1 cellular context compared by ENCODE assay signal in the genomic region with DNA sequence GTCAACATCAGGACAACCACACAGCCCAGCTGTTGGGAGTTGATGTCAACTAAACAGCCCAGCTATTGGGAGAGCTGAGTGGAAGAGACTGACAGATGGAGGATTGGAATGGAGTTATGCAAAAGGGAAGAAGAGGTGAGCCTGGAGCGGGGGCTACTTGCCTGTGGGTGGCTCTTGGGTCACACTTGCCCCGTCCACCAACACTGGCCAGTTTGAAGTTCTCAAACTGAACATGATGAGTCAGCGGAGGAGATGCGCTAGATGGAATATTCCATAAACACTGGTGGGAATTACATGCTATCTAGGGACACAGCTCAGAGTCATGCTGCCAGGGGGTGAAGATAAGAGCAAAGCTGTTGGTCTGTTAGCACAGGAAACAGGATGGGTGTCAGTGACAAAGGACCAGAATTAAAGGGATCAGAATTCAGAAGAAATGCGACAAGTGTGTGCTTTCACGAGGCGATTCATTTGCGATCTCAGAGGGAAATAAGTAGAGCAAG.
A peak's percentile ranks its signal among the peaks of the same experiment; 100 is the strongest.
TF ChIP-seq lines count a peak whose summit lies in the region.

No MANE protein-coding gene starts in this region.

TF ChIP-seq in K562, 482 proteins besides CTCF, POLR2A, EP300 and RAD21 (continued from another document and continues in another):
- TF ChIP-seq, protein P1, sequence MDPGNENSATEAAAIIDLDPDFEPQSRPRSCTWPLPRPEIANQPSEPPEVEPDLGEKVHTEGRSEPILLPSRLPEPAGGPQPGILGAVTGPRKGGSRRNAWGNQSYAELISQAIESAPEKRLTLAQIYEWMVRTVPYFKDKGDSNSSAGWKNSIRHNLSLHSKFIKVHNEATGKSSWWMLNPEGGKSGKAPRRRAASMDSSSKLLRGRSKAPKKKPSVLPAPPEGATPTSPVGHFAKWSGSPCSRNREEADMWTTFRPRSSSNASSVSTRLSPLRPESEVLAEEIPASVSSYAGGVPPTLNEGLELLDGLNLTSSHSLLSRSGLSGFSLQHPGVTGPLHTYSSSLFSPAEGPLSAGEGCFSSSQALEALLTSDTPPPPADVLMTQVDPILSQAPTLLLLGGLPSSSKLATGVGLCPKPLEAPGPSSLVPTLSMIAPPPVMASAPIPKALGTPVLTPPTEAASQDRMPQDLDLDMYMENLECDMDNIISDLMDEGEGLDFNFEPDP (CRISPR knock-in tag; IDR thresholded peaks at IDR 0.05) = no peak
- TF ChIP-seq ZNF253 (CRISPR knock-in tag; conservative IDR thresholded peaks at IDR 0.05) (no peak), FOS (IDR thresholded peaks at IDR 0.05; ENCODE audit: extremely low read depth, insufficient read length) (peak; percentile 43), ZKSCAN8 (CRISPR knock-in tag; IDR thresholded peaks at IDR 0.05) (0 out of 2 replicates have a peak, but pooled peaks have one; percentile 72), ZNF77 (CRISPR knock-in tag; IDR thresholded peaks at IDR 0.05) (no peak), PRMT5 (CRISPR knock-in tag; IDR thresholded peaks at IDR 0.05) (no peak), RBM25 (IDR thresholded peaks at IDR 0.05; ENCODE audit: low read depth, low read length, severe bottlenecking) (no peak), TAL1 (IDR thresholded peaks at IDR 0.05) (peak; percentile 97), CC2D1A (IDR thresholded peaks at IDR 0.05) (peak; percentile 89; the same call in 1 of the 2 replicates), ELF1 (tag; IDR thresholded peaks at IDR 0.05) (no peak), IRF2 (CRISPR knock-in tag; IDR thresholded peaks at IDR 0.05) (no peak), SIRT6 (IDR thresholded peaks at IDR 0.05; ENCODE audit: low read depth, low read length) (no peak), ZNF589 (CRISPR knock-in tag; IDR thresholded peaks at IDR 0.05; ENCODE audit: low read depth) (0 out of 2 replicates have a peak, but pooled peaks have one; percentile 47), ZNF143 (CRISPR knock-in tag; IDR thresholded peaks at IDR 0.05) (no peak), ZNF12 (CRISPR knock-in tag; IDR thresholded peaks at IDR 0.05) (no peak), HDGF (IDR thresholded peaks at IDR 0.05) (no peak), ZNF57 (CRISPR knock-in tag; IDR thresholded peaks at IDR 0.05) (no peak), ELF2 (CRISPR knock-in tag; IDR thresholded peaks at IDR 0.05) (no peak), RFX5 (IDR thresholded peaks at IDR 0.05; ENCODE audit: low read depth, low read length) (no peak), ZKSCAN1 (IDR thresholded peaks at IDR 0.05; ENCODE audit: low read depth, low read length) (no peak), NFATC3 (IDR thresholded peaks at IDR 0.05) (peak; percentile 87), ZNF354B (CRISPR knock-in tag; IDR thresholded peaks at IDR 0.05) (no peak), XRCC4 (IDR thresholded peaks at IDR 0.05; ENCODE audit: extremely low read depth, insufficient read depth, insufficient read length) (no peak), JUND (IDR thresholded peaks at IDR 0.05; ENCODE audit: borderline replicate concordance, low read depth, low read length) (peak; percentile 96), JUND (tag; IDR thresholded peaks at IDR 0.05; ENCODE audit: borderline replicate concordance, low read depth, low read length) (peak; percentile 96; the same call in 2 of the 3 replicates), DDX20 (tag; IDR thresholded peaks at IDR 0.05; ENCODE audit: low read depth) (no peak), NFXL1 (CRISPR knock-in tag; IDR thresholded peaks at IDR 0.05) (no peak), TFAM (CRISPR knock-in tag; conservative IDR thresholded peaks at IDR 0.05) (no peak), SRSF1 (IDR thresholded peaks at IDR 0.05; ENCODE audit: low read depth, low read length) (no peak), ZNF124 (CRISPR knock-in tag; IDR thresholded peaks at IDR 0.05) (no peak), GATAD2A (IDR thresholded peaks at IDR 0.05) (0 out of 2 replicates have a peak, but pooled peaks have one; percentile 51), BCL6 (CRISPR knock-in tag; IDR thresholded peaks at IDR 0.05) (no peak), ZNF445 (CRISPR knock-in tag; IDR thresholded peaks at IDR 0.05; ENCODE audit: low read depth) (no peak), SAFB2 (IDR thresholded peaks at IDR 0.05; ENCODE audit: borderline replicate concordance, low read depth, low read length, severe bottlenecking) (no peak), NFE2L1 (tag; IDR thresholded peaks at IDR 0.05; ENCODE audit: borderline replicate concordance, low read depth) (no peak)
- TF ChIP-seq, protein P2, sequence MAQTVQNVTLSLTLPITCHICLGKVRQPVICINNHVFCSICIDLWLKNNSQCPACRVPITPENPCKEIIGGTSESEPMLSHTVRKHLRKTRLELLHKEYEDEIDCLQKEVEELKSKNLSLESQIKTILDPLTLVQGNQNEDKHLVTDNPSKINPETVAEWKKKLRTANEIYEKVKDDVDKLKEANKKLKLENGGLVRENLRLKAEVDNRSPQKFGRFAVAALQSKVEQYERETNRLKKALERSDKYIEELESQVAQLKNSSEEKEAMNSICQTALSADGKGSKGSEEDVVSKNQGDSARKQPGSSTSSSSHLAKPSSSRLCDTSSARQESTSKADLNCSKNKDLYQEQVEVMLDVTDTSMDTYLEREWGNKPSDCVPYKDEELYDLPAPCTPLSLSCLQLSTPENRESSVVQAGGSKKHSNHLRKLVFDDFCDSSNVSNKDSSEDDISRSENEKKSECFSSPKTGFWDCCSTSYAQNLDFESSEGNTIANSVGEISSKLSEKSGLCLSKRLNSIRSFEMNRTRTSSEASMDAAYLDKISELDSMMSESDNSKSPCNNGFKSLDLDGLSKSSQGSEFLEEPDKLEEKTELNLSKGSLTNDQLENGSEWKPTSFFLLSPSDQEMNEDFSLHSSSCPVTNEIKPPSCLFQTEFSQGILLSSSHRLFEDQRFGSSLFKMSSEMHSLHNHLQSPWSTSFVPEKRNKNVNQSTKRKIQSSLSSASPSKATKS (CRISPR knock-in tag; IDR thresholded peaks at IDR 0.05) = no peak
- TF ChIP-seq, protein P3, sequence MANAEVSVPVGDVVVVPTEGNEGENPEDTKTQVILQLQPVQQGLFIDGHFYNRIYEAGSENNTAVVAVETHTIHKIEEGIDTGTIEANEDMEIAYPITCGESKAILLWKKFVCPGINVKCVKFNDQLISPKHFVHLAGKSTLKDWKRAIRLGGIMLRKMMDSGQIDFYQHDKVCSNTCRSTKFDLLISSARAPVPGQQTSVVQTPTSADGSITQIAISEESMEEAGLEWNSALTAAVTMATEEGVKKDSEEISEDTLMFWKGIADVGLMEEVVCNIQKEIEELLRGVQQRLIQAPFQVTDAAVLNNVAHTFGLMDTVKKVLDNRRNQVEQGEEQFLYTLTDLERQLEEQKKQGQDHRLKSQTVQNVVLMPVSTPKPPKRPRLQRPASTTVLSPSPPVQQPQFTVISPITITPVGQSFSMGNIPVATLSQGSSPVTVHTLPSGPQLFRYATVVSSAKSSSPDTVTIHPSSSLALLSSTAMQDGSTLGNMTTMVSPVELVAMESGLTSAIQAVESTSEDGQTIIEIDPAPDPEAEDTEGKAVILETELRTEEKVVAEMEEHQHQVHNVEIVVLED (CRISPR knock-in tag; IDR thresholded peaks at IDR 0.05) = no peak
- TF ChIP-seq, protein P4, sequence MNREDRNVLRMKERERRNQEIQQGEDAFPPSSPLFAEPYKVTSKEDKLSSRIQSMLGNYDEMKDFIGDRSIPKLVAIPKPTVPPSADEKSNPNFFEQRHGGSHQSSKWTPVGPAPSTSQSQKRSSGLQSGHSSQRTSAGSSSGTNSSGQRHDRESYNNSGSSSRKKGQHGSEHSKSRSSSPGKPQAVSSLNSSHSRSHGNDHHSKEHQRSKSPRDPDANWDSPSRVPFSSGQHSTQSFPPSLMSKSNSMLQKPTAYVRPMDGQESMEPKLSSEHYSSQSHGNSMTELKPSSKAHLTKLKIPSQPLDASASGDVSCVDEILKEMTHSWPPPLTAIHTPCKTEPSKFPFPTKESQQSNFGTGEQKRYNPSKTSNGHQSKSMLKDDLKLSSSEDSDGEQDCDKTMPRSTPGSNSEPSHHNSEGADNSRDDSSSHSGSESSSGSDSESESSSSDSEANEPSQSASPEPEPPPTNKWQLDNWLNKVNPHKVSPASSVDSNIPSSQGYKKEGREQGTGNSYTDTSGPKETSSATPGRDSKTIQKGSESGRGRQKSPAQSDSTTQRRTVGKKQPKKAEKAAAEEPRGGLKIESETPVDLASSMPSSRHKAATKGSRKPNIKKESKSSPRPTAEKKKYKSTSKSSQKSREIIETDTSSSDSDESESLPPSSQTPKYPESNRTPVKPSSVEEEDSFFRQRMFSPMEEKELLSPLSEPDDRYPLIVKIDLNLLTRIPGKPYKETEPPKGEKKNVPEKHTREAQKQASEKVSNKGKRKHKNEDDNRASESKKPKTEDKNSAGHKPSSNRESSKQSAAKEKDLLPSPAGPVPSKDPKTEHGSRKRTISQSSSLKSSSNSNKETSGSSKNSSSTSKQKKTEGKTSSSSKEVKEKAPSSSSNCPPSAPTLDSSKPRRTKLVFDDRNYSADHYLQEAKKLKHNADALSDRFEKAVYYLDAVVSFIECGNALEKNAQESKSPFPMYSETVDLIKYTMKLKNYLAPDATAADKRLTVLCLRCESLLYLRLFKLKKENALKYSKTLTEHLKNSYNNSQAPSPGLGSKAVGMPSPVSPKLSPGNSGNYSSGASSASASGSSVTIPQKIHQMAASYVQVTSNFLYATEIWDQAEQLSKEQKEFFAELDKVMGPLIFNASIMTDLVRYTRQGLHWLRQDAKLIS (CRISPR knock-in tag; IDR thresholded peaks at IDR 0.05) = 0 out of 2 replicates have a peak, but pooled peaks have one; percentile 48
- TF ChIP-seq, protein P5, sequence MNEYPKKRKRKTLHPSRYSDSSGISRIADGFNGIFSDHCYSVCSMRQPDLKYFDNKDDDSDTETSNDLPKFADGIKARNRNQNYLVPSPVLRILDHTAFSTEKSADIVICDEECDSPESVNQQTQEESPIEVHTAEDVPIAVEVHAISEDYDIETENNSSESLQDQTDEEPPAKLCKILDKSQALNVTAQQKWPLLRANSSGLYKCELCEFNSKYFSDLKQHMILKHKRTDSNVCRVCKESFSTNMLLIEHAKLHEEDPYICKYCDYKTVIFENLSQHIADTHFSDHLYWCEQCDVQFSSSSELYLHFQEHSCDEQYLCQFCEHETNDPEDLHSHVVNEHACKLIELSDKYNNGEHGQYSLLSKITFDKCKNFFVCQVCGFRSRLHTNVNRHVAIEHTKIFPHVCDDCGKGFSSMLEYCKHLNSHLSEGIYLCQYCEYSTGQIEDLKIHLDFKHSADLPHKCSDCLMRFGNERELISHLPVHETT (CRISPR knock-in tag; conservative IDR thresholded peaks at IDR 0.05 in 1 of 2, IDR thresholded peaks at IDR 0.05 in 1 of 2) = 0 out of 4 replicates have a peak, but pooled peaks of 1 of the 2 experiments have one; percentile 41
- TF ChIP-seq, protein P6, sequence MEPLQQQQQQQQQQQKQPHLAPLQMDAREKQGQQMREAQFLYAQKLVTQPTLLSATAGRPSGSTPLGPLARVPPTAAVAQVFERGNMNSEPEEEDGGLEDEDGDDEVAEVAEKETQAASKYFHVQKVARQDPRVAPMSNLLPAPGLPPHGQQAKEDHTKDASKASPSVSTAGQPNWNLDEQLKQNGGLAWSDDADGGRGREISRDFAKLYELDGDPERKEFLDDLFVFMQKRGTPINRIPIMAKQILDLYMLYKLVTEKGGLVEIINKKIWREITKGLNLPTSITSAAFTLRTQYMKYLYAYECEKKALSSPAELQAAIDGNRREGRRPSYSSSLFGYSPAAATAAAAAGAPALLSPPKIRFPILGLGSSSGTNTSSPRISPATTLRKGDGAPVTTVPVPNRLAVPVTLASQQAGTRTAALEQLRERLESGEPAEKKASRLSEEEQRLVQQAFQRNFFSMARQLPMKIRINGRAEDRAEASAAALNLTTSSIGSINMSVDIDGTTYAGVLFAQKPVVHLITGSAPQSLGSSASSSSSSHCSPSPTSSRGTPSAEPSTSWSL (CRISPR knock-in tag; IDR thresholded peaks at IDR 0.05; ENCODE audit: borderline replicate concordance) = no peak
- TF ChIP-seq, protein P7, sequence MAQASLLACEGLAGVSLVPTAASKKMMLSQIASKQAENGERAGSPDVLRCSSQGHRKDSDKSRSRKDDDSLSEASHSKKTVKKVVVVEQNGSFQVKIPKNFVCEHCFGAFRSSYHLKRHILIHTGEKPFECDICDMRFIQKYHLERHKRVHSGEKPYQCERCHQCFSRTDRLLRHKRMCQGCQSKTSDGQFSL (CRISPR knock-in tag; IDR thresholded peaks at IDR 0.05) = no peak
- TF ChIP-seq, protein P7 (tag; IDR thresholded peaks at IDR 0.05) = no peak
- TF ChIP-seq, protein P8, sequence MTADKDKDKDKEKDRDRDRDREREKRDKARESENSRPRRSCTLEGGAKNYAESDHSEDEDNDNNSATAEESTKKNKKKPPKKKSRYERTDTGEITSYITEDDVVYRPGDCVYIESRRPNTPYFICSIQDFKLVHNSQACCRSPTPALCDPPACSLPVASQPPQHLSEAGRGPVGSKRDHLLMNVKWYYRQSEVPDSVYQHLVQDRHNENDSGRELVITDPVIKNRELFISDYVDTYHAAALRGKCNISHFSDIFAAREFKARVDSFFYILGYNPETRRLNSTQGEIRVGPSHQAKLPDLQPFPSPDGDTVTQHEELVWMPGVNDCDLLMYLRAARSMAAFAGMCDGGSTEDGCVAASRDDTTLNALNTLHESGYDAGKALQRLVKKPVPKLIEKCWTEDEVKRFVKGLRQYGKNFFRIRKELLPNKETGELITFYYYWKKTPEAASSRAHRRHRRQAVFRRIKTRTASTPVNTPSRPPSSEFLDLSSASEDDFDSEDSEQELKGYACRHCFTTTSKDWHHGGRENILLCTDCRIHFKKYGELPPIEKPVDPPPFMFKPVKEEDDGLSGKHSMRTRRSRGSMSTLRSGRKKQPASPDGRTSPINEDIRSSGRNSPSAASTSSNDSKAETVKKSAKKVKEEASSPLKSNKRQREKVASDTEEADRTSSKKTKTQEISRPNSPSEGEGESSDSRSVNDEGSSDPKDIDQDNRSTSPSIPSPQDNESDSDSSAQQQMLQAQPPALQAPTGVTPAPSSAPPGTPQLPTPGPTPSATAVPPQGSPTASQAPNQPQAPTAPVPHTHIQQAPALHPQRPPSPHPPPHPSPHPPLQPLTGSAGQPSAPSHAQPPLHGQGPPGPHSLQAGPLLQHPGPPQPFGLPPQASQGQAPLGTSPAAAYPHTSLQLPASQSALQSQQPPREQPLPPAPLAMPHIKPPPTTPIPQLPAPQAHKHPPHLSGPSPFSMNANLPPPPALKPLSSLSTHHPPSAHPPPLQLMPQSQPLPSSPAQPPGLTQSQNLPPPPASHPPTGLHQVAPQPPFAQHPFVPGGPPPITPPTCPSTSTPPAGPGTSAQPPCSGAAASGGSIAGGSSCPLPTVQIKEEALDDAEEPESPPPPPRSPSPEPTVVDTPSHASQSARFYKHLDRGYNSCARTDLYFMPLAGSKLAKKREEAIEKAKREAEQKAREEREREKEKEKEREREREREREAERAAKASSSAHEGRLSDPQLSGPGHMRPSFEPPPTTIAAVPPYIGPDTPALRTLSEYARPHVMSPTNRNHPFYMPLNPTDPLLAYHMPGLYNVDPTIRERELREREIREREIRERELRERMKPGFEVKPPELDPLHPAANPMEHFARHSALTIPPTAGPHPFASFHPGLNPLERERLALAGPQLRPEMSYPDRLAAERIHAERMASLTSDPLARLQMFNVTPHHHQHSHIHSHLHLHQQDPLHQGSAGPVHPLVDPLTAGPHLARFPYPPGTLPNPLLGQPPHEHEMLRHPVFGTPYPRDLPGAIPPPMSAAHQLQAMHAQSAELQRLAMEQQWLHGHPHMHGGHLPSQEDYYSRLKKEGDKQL (CRISPR knock-in tag; IDR thresholded peaks at IDR 0.05; ENCODE audit: borderline replicate concordance) = no peak
